ENCODE assay signal across 8 cellular contexts in genomic region chr20:43666376-43667328, GRCh38. TPM values are rescaled to one million over a fixed set of nuclear protein-coding genes. Genes with fewer than 3 reads are reported as not detected.
DNase-seq lines count a peak whose midpoint lies in the region; ATAC-seq lines count a peak whose summit lies in the region.

Gene MYBL2, plus strand, starts transcription at chr20:43667114. Its CDS starts 170 bp downstream, at chr20:43667284.

- intact Hi-C loops in activated CD4-positive, alpha-beta T cell treated with anti-CD3 and anti-CD28 coated beads for 36 hours (cut with DNase I, micrococcal nuclease) = loop anchor here (1.0 to 2.0 kb wide), 5 partner anchors 76 to 545 kb away; partner anchors contain the start of gene IFT52 (in 2 of the 2)
- intact Hi-C loops in dendritic cell treated with granulocyte-macrophage colony-stimulating factor and Interleukin-4, amounts not matched to agents 40 ng/mL and 50 ng/mL, for 4 days (cut with micrococcal nuclease) = loop anchor here (2.0 kb wide), 1 partner anchor 76 kb away; the partner anchor contains the start of gene IFT52

- H3K36me3 Mint-ChIP-seq in activated CD4-positive, alpha-beta T cell treated with anti-CD3 and anti-CD28 coated beads for 36 hours (ENCODE audit: low read depth) = peaks cover 20% of the 10 kb centered on the region
- H3K36me3 Mint-ChIP-seq in dendritic cell treated with granulocyte-macrophage colony-stimulating factor and Interleukin-4, amounts not matched to agents 40 ng/mL and 50 ng/mL, for 4 days (ENCODE audit: low read depth) = no peaks in the 10 kb centered on the region
- no peaks in the 10 kb centered on the region for H3K36me3 Mint-ChIP-seq in memory B cell

- peaks cover 2% of the 10 kb centered on the region for H3K4me1 Mint-ChIP-seq in activated CD4-positive, alpha-beta T cell treated with anti-CD3 and anti-CD28 coated beads for 36 hours
- H3K4me1 Mint-ChIP-seq in dendritic cell treated with granulocyte-macrophage colony-stimulating factor and Interleukin-4, amounts not matched to agents 40 ng/mL and 50 ng/mL, for 4 days (ENCODE audit: low read depth) = peaks cover 16% of the 10 kb centered on the region
- peaks cover 13% of the 10 kb centered on the region for H3K4me1 Mint-ChIP-seq in memory B cell

- POLR2A ChIA-PET in activated CD4-positive, alpha-beta T cell treated with anti-CD3 and anti-CD28 coated beads for 36 hours (lab: Charles Lee) = interaction anchor here (0.6 kb wide), 1 partner anchor 90 kb away, joined by 4 read pairs; no protein-coding TSS in a partner anchor

- ATAC-seq in GM18858 (IDR thresholded peaks at IDR 0.05; ENCODE audit: unreplicated experiment) = peak; percentile 60
- peak; percentile 67 for ATAC-seq in HG03066 (IDR thresholded peaks at IDR 0.05; ENCODE audit: low read depth, unreplicated experiment)
- ATAC-seq in activated CD4-positive, alpha-beta T cell treated with anti-CD3 and anti-CD28 coated beads for 36 hours = peak; percentile 95
- peak; percentile 94 for ATAC-seq in memory B cell (ENCODE audit: low read depth)

- DNase-seq in AG08395 (ENCODE audit: low spot score) = peak; percentile 71
- peak; percentile 81 for DNase-seq in NCI-H345 (lab: John Stamatoyannopoulos, UW)
- DNase-seq in activated CD4-positive, alpha-beta T cell treated with anti-CD3 and anti-CD28 coated beads for 36 hours = peak; percentile 86
- peak; percentile 73 to 79 for DNase-seq in memory B cell (ENCODE audit: low spot score in 2 of 2)
- DNase-seq in stimulated activated CD8-positive, alpha-beta memory T cell treated with anti-CD3 and anti-CD28 coated beads, Interleukin-4, amount 100 ng/mL, for 48 hours = peak; percentile 76

- CTCF ChIA-PET in activated CD4-positive, alpha-beta T cell treated with anti-CD3 and anti-CD28 coated beads for 36 hours (lab: Charles Lee) = interaction anchor here (0.7 kb wide), 1 partner anchor 77 kb away, joined by 3 read pairs; no protein-coding TSS in a partner anchor

- no peaks in the 10 kb centered on the region for H3K9me3 Mint-ChIP-seq in activated CD4-positive, alpha-beta T cell treated with anti-CD3 and anti-CD28 coated beads for 36 hours (ENCODE audit: low read depth)
- no peaks in the 10 kb centered on the region for H3K9me3 Mint-ChIP-seq in dendritic cell treated with granulocyte-macrophage colony-stimulating factor and Interleukin-4, amounts not matched to agents 40 ng/mL and 50 ng/mL, for 4 days
- no peaks in the 10 kb centered on the region for H3K9me3 Mint-ChIP-seq in memory B cell

- H3K4me3 Mint-ChIP-seq in activated CD4-positive, alpha-beta T cell treated with anti-CD3 and anti-CD28 coated beads for 36 hours = peak within 1 kb of the TSS; percentile 83
- peak within 1 kb of the TSS; percentile 70 for H3K4me3 Mint-ChIP-seq in dendritic cell treated with granulocyte-macrophage colony-stimulating factor and Interleukin-4, amounts not matched to agents 40 ng/mL and 50 ng/mL, for 4 days
- peak within 1 kb of the TSS; percentile 84 for H3K4me3 Mint-ChIP-seq in memory B cell

- peaks cover 11% of the 10 kb centered on the region for H3K27me3 Mint-ChIP-seq in activated CD4-positive, alpha-beta T cell treated with anti-CD3 and anti-CD28 coated beads for 36 hours
- peaks cover 31% of the 10 kb centered on the region for H3K27me3 Mint-ChIP-seq in dendritic cell treated with granulocyte-macrophage colony-stimulating factor and Interleukin-4, amounts not matched to agents 40 ng/mL and 50 ng/mL, for 4 days
- H3K27me3 Mint-ChIP-seq in memory B cell = no peaks in the 10 kb centered on the region

- H3K27ac Mint-ChIP-seq in activated CD4-positive, alpha-beta T cell treated with anti-CD3 and anti-CD28 coated beads for 36 hours = peak within 1 kb of the TSS; percentile 58
- no peak within 1 kb of the TSS for H3K27ac Mint-ChIP-seq in dendritic cell treated with granulocyte-macrophage colony-stimulating factor and Interleukin-4, amounts not matched to agents 40 ng/mL and 50 ng/mL, for 4 days
- peak within 1 kb of the TSS; percentile 53 for H3K27ac Mint-ChIP-seq in memory B cell

RNA-seq across cellular contexts. Expression of gene MYBL2, which starts in this region (rescaled TPM):
- 100 to 1,000 TPM in 1 of 2 experiments, 10 to 100 TPM in 1; 99.8 to 113 TPM for total RNA-seq in activated CD4-positive, alpha-beta T cell treated with anti-CD3 and anti-CD28 coated beads for 36 hours

Comparison
In these comparisons a context has a peak if more than half of its experiments do, and no peak if none do; other contexts are left out.
1. Peak in every context shown above with its lines: DNase-seq and ATAC-seq.